1 cellular context compared by ENCODE assay signal in the genomic region with DNA sequence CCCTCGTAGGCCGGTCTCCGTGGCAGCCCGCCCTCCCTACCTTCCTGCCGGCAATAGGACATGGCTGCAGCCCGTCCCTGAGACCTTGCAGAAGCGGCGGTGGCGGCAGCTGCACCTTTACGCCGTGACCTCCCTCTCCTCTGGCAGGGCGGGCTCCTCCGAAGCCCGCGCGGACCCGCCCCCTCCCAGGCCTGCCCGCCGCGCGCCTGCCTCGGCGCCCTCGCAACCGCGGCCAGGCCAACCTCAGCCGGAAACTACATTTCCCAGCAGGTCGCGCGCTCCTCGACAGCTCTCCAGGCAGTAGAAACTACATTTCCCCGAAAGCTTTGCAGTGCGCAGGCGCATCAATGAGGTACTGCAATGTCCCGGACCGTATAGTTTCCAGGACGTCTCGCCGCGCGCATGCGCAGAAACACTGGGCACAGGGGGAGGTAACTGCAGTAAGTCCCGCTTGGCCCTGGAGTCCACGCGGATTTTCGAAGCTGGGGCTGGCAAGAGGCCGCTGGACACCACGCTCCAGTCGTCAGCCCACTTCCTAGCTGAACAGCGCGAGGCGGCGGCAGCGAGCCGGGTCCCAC.
A peak's percentile ranks its signal among the peaks of the same experiment; 100 is the strongest.
TF ChIP-seq lines count a peak whose summit lies in the region.

A gene (minus strand): TSS at position 256 of the 578 bp plus-strand sequence. CDS start 194 bp downstream, at position 62.
A gene with protein sequence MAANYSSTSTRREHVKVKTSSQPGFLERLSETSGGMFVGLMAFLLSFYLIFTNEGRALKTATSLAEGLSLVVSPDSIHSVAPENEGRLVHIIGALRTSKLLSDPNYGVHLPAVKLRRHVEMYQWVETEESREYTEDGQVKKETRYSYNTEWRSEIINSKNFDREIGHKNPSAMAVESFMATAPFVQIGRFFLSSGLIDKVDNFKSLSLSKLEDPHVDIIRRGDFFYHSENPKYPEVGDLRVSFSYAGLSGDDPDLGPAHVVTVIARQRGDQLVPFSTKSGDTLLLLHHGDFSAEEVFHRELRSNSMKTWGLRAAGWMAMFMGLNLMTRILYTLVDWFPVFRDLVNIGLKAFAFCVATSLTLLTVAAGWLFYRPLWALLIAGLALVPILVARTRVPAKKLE (plus strand): TSS at position 438 of the 578 bp plus-strand sequence. CDS start 142 bp downstream, outside the sequence.

TF ChIP-seq in HepG2, 621 proteins besides CTCF, POLR2A, EP300 and RAD21 (continued from another document and continues in another):
- TF ChIP-seq, protein P1, sequence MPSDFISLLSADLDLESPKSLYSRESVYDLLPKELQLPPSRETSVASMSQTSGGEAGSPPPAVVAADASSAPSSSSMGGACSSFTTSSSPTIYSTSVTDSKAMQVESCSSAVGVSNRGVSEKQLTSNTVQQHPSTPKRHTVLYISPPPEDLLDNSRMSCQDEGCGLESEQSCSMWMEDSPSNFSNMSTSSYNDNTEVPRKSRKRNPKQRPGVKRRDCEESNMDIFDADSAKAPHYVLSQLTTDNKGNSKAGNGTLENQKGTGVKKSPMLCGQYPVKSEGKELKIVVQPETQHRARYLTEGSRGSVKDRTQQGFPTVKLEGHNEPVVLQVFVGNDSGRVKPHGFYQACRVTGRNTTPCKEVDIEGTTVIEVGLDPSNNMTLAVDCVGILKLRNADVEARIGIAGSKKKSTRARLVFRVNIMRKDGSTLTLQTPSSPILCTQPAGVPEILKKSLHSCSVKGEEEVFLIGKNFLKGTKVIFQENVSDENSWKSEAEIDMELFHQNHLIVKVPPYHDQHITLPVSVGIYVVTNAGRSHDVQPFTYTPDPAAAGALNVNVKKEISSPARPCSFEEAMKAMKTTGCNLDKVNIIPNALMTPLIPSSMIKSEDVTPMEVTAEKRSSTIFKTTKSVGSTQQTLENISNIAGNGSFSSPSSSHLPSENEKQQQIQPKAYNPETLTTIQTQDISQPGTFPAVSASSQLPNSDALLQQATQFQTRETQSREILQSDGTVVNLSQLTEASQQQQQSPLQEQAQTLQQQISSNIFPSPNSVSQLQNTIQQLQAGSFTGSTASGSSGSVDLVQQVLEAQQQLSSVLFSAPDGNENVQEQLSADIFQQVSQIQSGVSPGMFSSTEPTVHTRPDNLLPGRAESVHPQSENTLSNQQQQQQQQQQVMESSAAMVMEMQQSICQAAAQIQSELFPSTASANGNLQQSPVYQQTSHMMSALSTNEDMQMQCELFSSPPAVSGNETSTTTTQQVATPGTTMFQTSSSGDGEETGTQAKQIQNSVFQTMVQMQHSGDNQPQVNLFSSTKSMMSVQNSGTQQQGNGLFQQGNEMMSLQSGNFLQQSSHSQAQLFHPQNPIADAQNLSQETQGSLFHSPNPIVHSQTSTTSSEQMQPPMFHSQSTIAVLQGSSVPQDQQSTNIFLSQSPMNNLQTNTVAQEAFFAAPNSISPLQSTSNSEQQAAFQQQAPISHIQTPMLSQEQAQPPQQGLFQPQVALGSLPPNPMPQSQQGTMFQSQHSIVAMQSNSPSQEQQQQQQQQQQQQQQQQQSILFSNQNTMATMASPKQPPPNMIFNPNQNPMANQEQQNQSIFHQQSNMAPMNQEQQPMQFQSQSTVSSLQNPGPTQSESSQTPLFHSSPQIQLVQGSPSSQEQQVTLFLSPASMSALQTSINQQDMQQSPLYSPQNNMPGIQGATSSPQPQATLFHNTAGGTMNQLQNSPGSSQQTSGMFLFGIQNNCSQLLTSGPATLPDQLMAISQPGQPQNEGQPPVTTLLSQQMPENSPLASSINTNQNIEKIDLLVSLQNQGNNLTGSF (CRISPR knock-in tag; IDR thresholded peaks at IDR 0.05), result peak; percentile 82; the same call in 1 of the 2 replicates
- TF ChIP-seq, protein P2, sequence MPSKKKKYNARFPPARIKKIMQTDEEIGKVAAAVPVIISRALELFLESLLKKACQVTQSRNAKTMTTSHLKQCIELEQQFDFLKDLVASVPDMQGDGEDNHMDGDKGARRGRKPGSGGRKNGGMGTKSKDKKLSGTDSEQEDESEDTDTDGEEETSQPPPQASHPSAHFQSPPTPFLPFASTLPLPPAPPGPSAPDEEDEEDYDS (CRISPR knock-in tag; IDR thresholded peaks at IDR 0.05), result peak; percentile 80
- TF ChIP-seq, protein P3, sequence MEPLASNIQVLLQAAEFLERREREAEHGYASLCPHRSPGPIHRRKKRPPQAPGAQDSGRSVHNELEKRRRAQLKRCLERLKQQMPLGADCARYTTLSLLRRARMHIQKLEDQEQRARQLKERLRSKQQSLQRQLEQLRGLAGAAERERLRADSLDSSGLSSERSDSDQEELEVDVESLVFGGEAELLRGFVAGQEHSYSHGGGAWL (CRISPR knock-in tag; IDR thresholded peaks at IDR 0.05), result no peak
- TF ChIP-seq BCL6 (CRISPR knock-in tag; IDR thresholded peaks at IDR 0.05) (no peak), ZSCAN12 (CRISPR knock-in tag; IDR thresholded peaks at IDR 0.05) (0 out of 2 replicates have a peak, but pooled peaks have one; percentile 44), GLI4 (CRISPR knock-in tag; IDR thresholded peaks at IDR 0.05; ENCODE audit: borderline replicate concordance) (0 out of 2 replicates have a peak, but pooled peaks have one; percentile 36), RBM39 (IDR thresholded peaks at IDR 0.05; ENCODE audit: low read depth, low read length, poor library complexity, severe bottlenecking) (peak; percentile 14), KDM6A (CRISPR knock-in tag; IDR thresholded peaks at IDR 0.05; ENCODE audit: low read depth) (0 out of 2 replicates have a peak, but pooled peaks have one; percentile 11), MEIS2 (CRISPR knock-in tag; IDR thresholded peaks at IDR 0.05) (peak; percentile 5; the same call in 1 of the 2 replicates), ZSCAN22 (CRISPR knock-in tag; IDR thresholded peaks at IDR 0.05) (no peak), HNRNPLL (IDR thresholded peaks at IDR 0.05; ENCODE audit: low read depth, low read length, poor library complexity, severe bottlenecking) (peak; percentile 16), ZFP82 (CRISPR knock-in tag; IDR thresholded peaks at IDR 0.05; ENCODE audit: borderline replicate concordance) (0 out of 2 replicates have a peak, but pooled peaks have one; percentile 39), ZNF749 (CRISPR knock-in tag; IDR thresholded peaks at IDR 0.05; ENCODE audit: borderline replicate concordance) (no peak), FOXK1 (CRISPR knock-in tag; IDR thresholded peaks at IDR 0.05; ENCODE audit: borderline replicate concordance, low read depth) (peak; percentile 44; the same call in 1 of the 2 replicates), AKAP8 (CRISPR knock-in tag; IDR thresholded peaks at IDR 0.05) (peak; percentile 42; the same call in 1 of the 2 replicates), ZSCAN25 (CRISPR knock-in tag; IDR thresholded peaks at IDR 0.05) (0 out of 2 replicates have a peak, but pooled peaks have one; percentile 31), SP1 (IDR thresholded peaks at IDR 0.05) (no peak), SP1 (CRISPR knock-in tag; IDR thresholded peaks at IDR 0.05) (peak; percentile 47; the same call in 1 of the 2 replicates), HDAC2 (CRISPR knock-in tag; IDR thresholded peaks at IDR 0.05) (peak; percentile 4; the same call in 1 of the 2 replicates), NCOR1 (IDR thresholded peaks at IDR 0.05; ENCODE audit: borderline replicate concordance, low read length) (0 out of 2 replicates have a peak, but pooled peaks have one; percentile 25), ZNF101 (CRISPR knock-in tag; IDR thresholded peaks at IDR 0.05; ENCODE audit: borderline replicate concordance, low read depth) (0 out of 2 replicates have a peak, but pooled peaks have one; percentile 24), MXI1 (IDR thresholded peaks at IDR 0.05; ENCODE audit: borderline replicate concordance, low read depth, low read length) (peak; percentile 66; the same call in 1 of the 3 replicates), ZNF780A (CRISPR knock-in tag; IDR thresholded peaks at IDR 0.05) (0 out of 2 replicates have a peak, but pooled peaks have one; percentile 59), KLF9 (CRISPR knock-in tag; IDR thresholded peaks at IDR 0.05; ENCODE audit: low read depth) (no peak)
- TF ChIP-seq, protein P4, sequence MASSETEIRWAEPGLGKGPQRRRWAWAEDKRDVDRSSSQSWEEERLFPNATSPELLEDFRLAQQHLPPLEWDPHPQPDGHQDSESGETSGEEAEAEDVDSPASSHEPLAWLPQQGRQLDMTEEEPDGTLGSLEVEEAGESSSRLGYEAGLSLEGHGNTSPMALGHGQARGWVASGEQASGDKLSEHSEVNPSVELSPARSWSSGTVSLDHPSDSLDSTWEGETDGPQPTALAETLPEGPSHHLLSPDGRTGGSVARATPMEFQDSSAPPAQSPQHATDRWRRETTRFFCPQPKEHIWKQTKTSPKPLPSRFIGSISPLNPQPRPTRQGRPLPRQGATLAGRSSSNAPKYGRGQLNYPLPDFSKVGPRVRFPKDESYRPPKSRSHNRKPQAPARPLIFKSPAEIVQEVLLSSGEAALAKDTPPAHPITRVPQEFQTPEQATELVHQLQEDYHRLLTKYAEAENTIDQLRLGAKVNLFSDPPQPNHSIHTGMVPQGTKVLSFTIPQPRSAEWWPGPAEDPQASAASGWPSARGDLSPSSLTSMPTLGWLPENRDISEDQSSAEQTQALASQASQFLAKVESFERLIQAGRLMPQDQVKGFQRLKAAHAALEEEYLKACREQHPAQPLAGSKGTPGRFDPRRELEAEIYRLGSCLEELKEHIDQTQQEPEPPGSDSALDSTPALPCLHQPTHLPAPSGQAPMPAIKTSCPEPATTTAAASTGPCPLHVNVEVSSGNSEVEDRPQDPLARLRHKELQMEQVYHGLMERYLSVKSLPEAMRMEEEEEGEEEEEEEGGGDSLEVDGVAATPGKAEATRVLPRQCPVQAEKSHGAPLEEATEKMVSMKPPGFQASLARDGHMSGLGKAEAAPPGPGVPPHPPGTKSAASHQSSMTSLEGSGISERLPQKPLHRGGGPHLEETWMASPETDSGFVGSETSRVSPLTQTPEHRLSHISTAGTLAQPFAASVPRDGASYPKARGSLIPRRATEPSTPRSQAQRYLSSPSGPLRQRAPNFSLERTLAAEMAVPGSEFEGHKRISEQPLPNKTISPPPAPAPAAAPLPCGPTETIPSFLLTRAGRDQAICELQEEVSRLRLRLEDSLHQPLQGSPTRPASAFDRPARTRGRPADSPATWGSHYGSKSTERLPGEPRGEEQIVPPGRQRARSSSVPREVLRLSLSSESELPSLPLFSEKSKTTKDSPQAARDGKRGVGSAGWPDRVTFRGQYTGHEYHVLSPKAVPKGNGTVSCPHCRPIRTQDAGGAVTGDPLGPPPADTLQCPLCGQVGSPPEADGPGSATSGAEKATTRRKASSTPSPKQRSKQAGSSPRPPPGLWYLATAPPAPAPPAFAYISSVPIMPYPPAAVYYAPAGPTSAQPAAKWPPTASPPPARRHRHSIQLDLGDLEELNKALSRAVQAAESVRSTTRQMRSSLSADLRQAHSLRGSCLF (CRISPR knock-in tag; IDR thresholded peaks at IDR 0.05; ENCODE audit: borderline replicate concordance), result no peak
- TF ChIP-seq, protein P5, sequence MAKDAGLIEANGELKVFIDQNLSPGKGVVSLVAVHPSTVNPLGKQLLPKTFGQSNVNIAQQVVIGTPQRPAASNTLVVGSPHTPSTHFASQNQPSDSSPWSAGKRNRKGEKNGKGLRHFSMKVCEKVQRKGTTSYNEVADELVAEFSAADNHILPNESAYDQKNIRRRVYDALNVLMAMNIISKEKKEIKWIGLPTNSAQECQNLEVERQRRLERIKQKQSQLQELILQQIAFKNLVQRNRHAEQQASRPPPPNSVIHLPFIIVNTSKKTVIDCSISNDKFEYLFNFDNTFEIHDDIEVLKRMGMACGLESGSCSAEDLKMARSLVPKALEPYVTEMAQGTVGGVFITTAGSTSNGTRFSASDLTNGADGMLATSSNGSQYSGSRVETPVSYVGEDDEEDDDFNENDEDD (CRISPR knock-in tag; IDR thresholded peaks at IDR 0.05; ENCODE audit: borderline replicate concordance), result peak; percentile 65; the same call in 1 of the 2 replicates
- TF ChIP-seq, protein P6, sequence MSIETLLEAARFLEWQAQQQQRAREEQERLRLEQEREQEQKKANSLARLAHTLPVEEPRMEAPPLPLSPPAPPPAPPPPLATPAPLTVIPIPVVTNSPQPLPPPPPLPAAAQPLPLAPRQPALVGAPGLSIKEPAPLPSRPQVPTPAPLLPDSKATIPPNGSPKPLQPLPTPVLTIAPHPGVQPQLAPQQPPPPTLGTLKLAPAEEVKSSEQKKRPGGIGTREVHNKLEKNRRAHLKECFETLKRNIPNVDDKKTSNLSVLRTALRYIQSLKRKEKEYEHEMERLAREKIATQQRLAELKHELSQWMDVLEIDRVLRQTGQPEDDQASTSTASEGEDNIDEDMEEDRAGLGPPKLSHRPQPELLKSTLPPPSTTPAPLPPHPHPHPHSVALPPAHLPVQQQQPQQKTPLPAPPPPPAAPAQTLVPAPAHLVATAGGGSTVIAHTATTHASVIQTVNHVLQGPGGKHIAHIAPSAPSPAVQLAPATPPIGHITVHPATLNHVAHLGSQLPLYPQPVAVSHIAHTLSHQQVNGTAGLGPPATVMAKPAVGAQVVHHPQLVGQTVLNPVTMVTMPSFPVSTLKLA (IDR thresholded peaks at IDR 0.05), result peak; percentile 31
- TF ChIP-seq, protein P7, sequence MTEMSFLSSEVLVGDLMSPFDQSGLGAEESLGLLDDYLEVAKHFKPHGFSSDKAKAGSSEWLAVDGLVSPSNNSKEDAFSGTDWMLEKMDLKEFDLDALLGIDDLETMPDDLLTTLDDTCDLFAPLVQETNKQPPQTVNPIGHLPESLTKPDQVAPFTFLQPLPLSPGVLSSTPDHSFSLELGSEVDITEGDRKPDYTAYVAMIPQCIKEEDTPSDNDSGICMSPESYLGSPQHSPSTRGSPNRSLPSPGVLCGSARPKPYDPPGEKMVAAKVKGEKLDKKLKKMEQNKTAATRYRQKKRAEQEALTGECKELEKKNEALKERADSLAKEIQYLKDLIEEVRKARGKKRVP (CRISPR knock-in tag; IDR thresholded peaks at IDR 0.05), result peak in 1 of 2 experiments; percentile 68; a peak in 1 of 4 replicates
- TF ChIP-seq, protein P8, sequence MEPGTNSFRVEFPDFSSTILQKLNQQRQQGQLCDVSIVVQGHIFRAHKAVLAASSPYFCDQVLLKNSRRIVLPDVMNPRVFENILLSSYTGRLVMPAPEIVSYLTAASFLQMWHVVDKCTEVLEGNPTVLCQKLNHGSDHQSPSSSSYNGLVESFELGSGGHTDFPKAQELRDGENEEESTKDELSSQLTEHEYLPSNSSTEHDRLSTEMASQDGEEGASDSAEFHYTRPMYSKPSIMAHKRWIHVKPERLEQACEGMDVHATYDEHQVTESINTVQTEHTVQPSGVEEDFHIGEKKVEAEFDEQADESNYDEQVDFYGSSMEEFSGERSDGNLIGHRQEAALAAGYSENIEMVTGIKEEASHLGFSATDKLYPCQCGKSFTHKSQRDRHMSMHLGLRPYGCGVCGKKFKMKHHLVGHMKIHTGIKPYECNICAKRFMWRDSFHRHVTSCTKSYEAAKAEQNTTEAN (CRISPR knock-in tag; conservative IDR thresholded peaks at IDR 0.05), result no peak; the same call in 1 of the 2 replicates
- TF ChIP-seq, protein P9, sequence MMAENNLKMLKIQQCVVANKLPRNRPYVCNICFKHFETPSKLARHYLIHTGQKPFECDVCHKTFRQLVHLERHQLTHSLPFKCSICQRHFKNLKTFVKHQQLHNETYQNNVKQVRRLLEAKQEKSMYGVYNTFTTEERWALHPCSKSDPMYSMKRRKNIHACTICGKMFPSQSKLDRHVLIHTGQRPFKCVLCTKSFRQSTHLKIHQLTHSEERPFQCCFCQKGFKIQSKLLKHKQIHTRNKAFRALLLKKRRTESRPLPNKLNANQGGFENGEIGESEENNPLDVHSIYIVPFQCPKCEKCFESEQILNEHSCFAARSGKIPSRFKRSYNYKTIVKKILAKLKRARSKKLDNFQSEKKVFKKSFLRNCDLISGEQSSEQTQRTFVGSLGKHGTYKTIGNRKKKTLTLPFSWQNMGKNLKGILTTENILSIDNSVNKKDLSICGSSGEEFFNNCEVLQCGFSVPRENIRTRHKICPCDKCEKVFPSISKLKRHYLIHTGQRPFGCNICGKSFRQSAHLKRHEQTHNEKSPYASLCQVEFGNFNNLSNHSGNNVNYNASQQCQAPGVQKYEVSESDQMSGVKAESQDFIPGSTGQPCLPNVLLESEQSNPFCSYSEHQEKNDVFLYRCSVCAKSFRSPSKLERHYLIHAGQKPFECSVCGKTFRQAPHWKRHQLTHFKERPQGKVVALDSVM (CRISPR knock-in tag; IDR thresholded peaks at IDR 0.05), result peak; percentile 39; the same call in 1 of the 2 replicates
